In genomic region chr6:114000066-114000465, GRCh38 we compare ENCODE assay signal across 21 cellular contexts. TPM values are rescaled to one million over a fixed set of nuclear protein-coding genes. Genes with fewer than 3 reads are reported as not detected.
A peak's percentile ranks its signal among the peaks of the same experiment; 100 is the strongest.
DNase-seq lines count a peak whose midpoint lies in the region; ATAC-seq and TF ChIP-seq lines count a peak whose summit lies in the region.
"Had no signal": no experiment of that assay in that cellular context is flagged by ENCODE, and none has a peak within 500 bp of the region (broad histone marks: within the 10 kb centered on the region; RNA-seq: fewer than 3 reads in every experiment).

No MANE protein-coding gene starts in this region.

- H3K27ac ChIP-seq in GM23248 = no peak overlapping the region
- peak overlapping the region; percentile 20 for H3K27ac ChIP-seq in RWPE2 (ENCODE audit: poor library complexity, severe bottlenecking)
- no peak overlapping the region for H3K27ac ChIP-seq in endodermal cell (ENCODE audit: low read depth, low read length)
- H3K27ac ChIP-seq: adrenal gland; BLaER1 treated with 17β-estradiol and CSF1 and Interleukin-3, amounts not matched to agents 10 nM and 100 nM; gastroesophageal sphincter; spleen had no signal

- no peaks in the 10 kb centered on the region for H3K27me3 Mint-ChIP-seq in endodermal cell (ENCODE audit: insufficient read depth)

- peaks cover 34% of the 10 kb centered on the region for H3K4me1 ChIP-seq in GM23248 (ENCODE audit: insufficient read depth)
- peaks cover 30% of the 10 kb centered on the region for H3K4me1 ChIP-seq in RWPE2 (ENCODE audit: insufficient read depth, poor library complexity, severe bottlenecking)
- H3K4me1 ChIP-seq in endodermal cell (ENCODE audit: control insufficient read depth, insufficient read depth, low read length) = no peaks in the 10 kb centered on the region
- H3K4me1 ChIP-seq: spleen had no signal

- H3K36me3 Mint-ChIP-seq in endodermal cell (ENCODE audit: low read depth) = peaks cover 11% of the 10 kb centered on the region

- H3K9ac ChIP-seq in GM23248 = no peak overlapping the region
- no peak overlapping the region for H3K9ac ChIP-seq in endodermal cell (ENCODE audit: extremely low read depth, low read length, poor library complexity, severe bottlenecking)
- H3K9ac ChIP-seq: BLaER1 treated with 17β-estradiol and CSF1 and Interleukin-3, amounts not matched to agents 10 nM and 100 nM had no signal

- no peaks in the 10 kb centered on the region for H3K79me2 ChIP-seq in GM23248 (ENCODE audit: insufficient read depth)

- H3K4me1 Mint-ChIP-seq in endodermal cell = peaks cover 8% of the 10 kb centered on the region

- H3K27me3 ChIP-seq in GM23248 (replicated peaks; ENCODE audit: insufficient read depth) (no peaks in the 10 kb centered on the region), RWPE2 (ENCODE audit: insufficient read depth, poor library complexity, severe bottlenecking) (no peaks in the 10 kb centered on the region), endodermal cell (ENCODE audit: control insufficient read depth, insufficient read depth, low read length, poor library complexity, severe bottlenecking) (no peaks in the 10 kb centered on the region)
- H3K27me3 ChIP-seq: adrenal gland; BLaER1 treated with 17β-estradiol and CSF1 and Interleukin-3, amounts not matched to agents 10 nM and 100 nM; gastroesophageal sphincter; spleen had no signal

- DNase-seq in GM23248 (peak; percentile 16), RWPE2 (ENCODE audit: low spot score) (no peak), epithelial cell of esophagus (ENCODE audit: low read depth) (peak; percentile 40), skeletal muscle cell (ENCODE audit: low read depth) (peak; percentile 27), endodermal cell (no peak), DMS 273 treated with DMSO at 0.1 percent for 48 hours (lab: John Stamatoyannopoulos, UW) (no peak)
- no peak for DNase-seq in activated CD8-positive, alpha-beta memory T cell treated with anti-CD3 and anti-CD28 coated beads, Interleukin-2, amount 50 U/mL, for 48 hours
- DNase-seq: activated CD4-positive, alpha-beta memory T cell treated with anti-CD3 and anti-CD28 coated beads for 36 hours; adrenal gland; DND-41; NCI-H1417; NCI-H2227 treated with DMSO at 0.1 percent for 48 hours; occipital lobe; spleen; stimulated activated naive CD8-positive, alpha-beta T cell treated with anti-CD3 and anti-CD28 coated beads, Interleukin-15, amount 100 ng/mL, for 72 hours had no signal

- no peaks in the 10 kb centered on the region for H4K20me1 ChIP-seq in GM23248 (ENCODE audit: insufficient read depth)
- H4K20me1 ChIP-seq: BLaER1 treated with 17β-estradiol and CSF1 and Interleukin-3, amounts not matched to agents 10 nM and 100 nM had no signal

- H3K9me3 ChIP-seq in GM23248 (ENCODE audit: low read depth) = no peaks in the 10 kb centered on the region
- H3K9me3 ChIP-seq in RWPE2 (ENCODE audit: severe bottlenecking) = no peaks in the 10 kb centered on the region
- peaks cover 16% of the 10 kb centered on the region for H3K9me3 ChIP-seq in endodermal cell (ENCODE audit: control insufficient read depth, low read length)
- H3K9me3 ChIP-seq: adrenal gland, gastroesophageal sphincter had no signal

- no peak overlapping the region for H2AFZ ChIP-seq in GM23248

- H3K36me3 ChIP-seq in GM23248 (ENCODE audit: low read depth) (no peaks in the 10 kb centered on the region), RWPE2 (ENCODE audit: low read depth) (no peaks in the 10 kb centered on the region), endodermal cell (ENCODE audit: control insufficient read depth, insufficient read depth, low read length) (no peaks in the 10 kb centered on the region)
- H3K36me3 ChIP-seq: adrenal gland; BLaER1 treated with 17β-estradiol and CSF1 and Interleukin-3, amounts not matched to agents 10 nM and 100 nM; gastroesophageal sphincter; spleen had no signal

- no peaks in the 10 kb centered on the region for H3K9me2 ChIP-seq in GM23248 (ENCODE audit: insufficient read depth)

- peaks cover 26% of the 10 kb centered on the region for H3F3A ChIP-seq in GM23248 (ENCODE audit: insufficient read depth)

- peaks cover 9% of the 10 kb centered on the region for H3K9me3 Mint-ChIP-seq in endodermal cell
- H3K9me3 Mint-ChIP-seq: activated T-helper 1 cell treated with anti-CD3 and anti-CD28 coated beads, Interleukin-12 subunit alpha, Interleukin-12 subunit beta, Interleukin-2, Interleukin-4 antibody, amounts not matched to agents 30 ng/mL and 10 ng/mL and 1 ng/mL, durations not matched to agents 14 hours and 24 hours and 36 hours had no signal

- in situ Hi-C loops in GM23248 (cut with MboI) = no loop called here

- no peak overlapping the region for H3K4me2 ChIP-seq in GM23248 (ENCODE audit: unreplicated experiment)
- H3K4me2 ChIP-seq: BLaER1 treated with 17β-estradiol and CSF1 and Interleukin-3, amounts not matched to agents 10 nM and 100 nM had no signal

- ATAC-seq in RWPE2 (ENCODE audit: low read depth) (peak; percentile 28; the same call in 1 of the 3 replicates), HG03457 (IDR thresholded peaks at IDR 0.05; ENCODE audit: unreplicated experiment) (no peak)
- ATAC-seq: gastroesophageal sphincter; GM12878; K562; stimulated activated naive CD8-positive, alpha-beta T cell treated with anti-CD3 and anti-CD28 coated beads, Interleukin-15, amount 100 ng/mL, for 72 hours had no signal

- H3K4me3 ChIP-seq in GM23248 = no peak overlapping the region
- no peak overlapping the region for H3K4me3 ChIP-seq in RWPE2 (ENCODE audit: severe bottlenecking)
- no peak overlapping the region for H3K4me3 ChIP-seq in epithelial cell of esophagus (ENCODE audit: low read length)
- H3K4me3 ChIP-seq in skeletal muscle cell (ENCODE audit: low read depth, low read length) = no peak overlapping the region
- no peak overlapping the region for H3K4me3 ChIP-seq in endodermal cell (ENCODE audit: low read length)
- H3K4me3 ChIP-seq: adrenal gland; BLaER1 treated with 17β-estradiol and CSF1 and Interleukin-3, amounts not matched to agents 10 nM and 100 nM; gastroesophageal sphincter; GM12878; K562; spleen had no signal

- no peak overlapping the region for H3K4me3 Mint-ChIP-seq in endodermal cell
- H3K4me3 Mint-ChIP-seq: activated CD4-positive, alpha-beta memory T cell treated with anti-CD3 and anti-CD28 coated beads for 36 hours; activated T-helper 1 cell treated with anti-CD3 and anti-CD28 coated beads, Interleukin-12 subunit alpha, Interleukin-12 subunit beta, Interleukin-2, Interleukin-4 antibody, amounts not matched to agents 30 ng/mL and 10 ng/mL and 1 ng/mL, durations not matched to agents 14 hours and 24 hours and 36 hours; stimulated activated naive CD8-positive, alpha-beta T cell treated with anti-CD3 and anti-CD28 coated beads, Interleukin-15, amount 100 ng/mL, for 72 hours had no signal

- 61 to 68% methylated on average over 2 of the region's 2 CpGs for WGBS in GM23248 (ENCODE audit: low coverage in 1 of 2, low lambda C conversion rate in 2 of 2, missing lambda C conversion rate in 2 of 2), 2 experiments
- 94% methylated on average over 2 of the region's 2 CpGs; no CpG with 5 or more reads in 1 of the 2 experiments for WGBS in endodermal cell (ENCODE audit: insufficient coverage in 1 of 2, insufficient read length in 1 of 2), 2 experiments

- no peak overlapping the region for H3K27ac Mint-ChIP-seq in endodermal cell
- H3K27ac Mint-ChIP-seq: activated CD4-positive, alpha-beta memory T cell treated with anti-CD3 and anti-CD28 coated beads for 36 hours; activated T-helper 1 cell treated with anti-CD3 and anti-CD28 coated beads, Interleukin-12 subunit alpha, Interleukin-12 subunit beta, Interleukin-2, Interleukin-4 antibody, amounts not matched to agents 30 ng/mL and 10 ng/mL and 1 ng/mL, durations not matched to agents 14 hours and 24 hours and 36 hours; stimulated activated naive CD8-positive, alpha-beta T cell treated with anti-CD3 and anti-CD28 coated beads, Interleukin-15, amount 100 ng/mL, for 72 hours had no signal

- TF ChIP-seq CTCF in RWPE2 (IDR thresholded peaks at IDR 0.05; ENCODE audit: poor library complexity, severe bottlenecking) = no peak
- TF ChIP-seq CTCF in epithelial cell of esophagus (IDR thresholded peaks at IDR 0.05; ENCODE audit: insufficient read depth, low read depth, low read length, missing control alignments) = no peak
- TF ChIP-seq CTCF in endodermal cell (conservative IDR thresholded peaks at IDR 0.05) = no peak

RNA-seq across cellular contexts. Expression of gene HDAC2, which starts 29.1 kb away (rescaled TPM):
- 29.4 and 47.7 TPM in 2 replicates for total RNA-seq in GM23248 (2014; rRNA removed; shearing (Covaris generic))
- 97.4 and 101 TPM in 2 replicates for polyA plus RNA-seq in GM23248 (2016; fragmentation: Nextera tagmentation; extraction: Ambion mirVana)
- 100 to 1,000 TPM; 275 to 335 TPM for total RNA-seq in endodermal cell
- polyA plus RNA-seq in endodermal cell (2013, experiment 1 of 2) = 398 TPM
- 389 TPM for polyA plus RNA-seq in endodermal cell (2013, experiment 2 of 2)

Comparison
In these comparisons a context has a peak if more than half of its experiments do, and no peak if none do; other contexts are left out.
1. DNase-seq: peak in GM23248 (single experiment), epithelial cell of esophagus (single experiment) and skeletal muscle cell (single experiment); none in RWPE2 (single experiment), endodermal cell (single experiment), DMS 273 treated with DMSO at 0.1 percent for 48 hours (single experiment) and activated CD8-positive, alpha-beta memory T cell treated with anti-CD3 and anti-CD28 coated beads, Interleukin-2, amount 50 U/mL, for 48 hours (single experiment).